ENCODE assay signal across 8 cellular contexts in genomic region chr2:174485763-174486613, GRCh38. TPM values are rescaled to one million over a fixed set of nuclear protein-coding genes. Genes with fewer than 3 reads are reported as not detected.
DNase-seq lines count a peak whose midpoint lies in the region; ATAC-seq and TF ChIP-seq lines count a peak whose summit lies in the region.

No MANE protein-coding gene starts in this region.

- DNase-seq in G401 (ENCODE audit: low spot score), result peak; percentile 48
- DNase-seq in LoVo (ENCODE audit: low spot score), result peak; percentile 22
- peak; percentile 20 for DNase-seq in activated CD4-positive, alpha-beta T cell treated with anti-CD3 and anti-CD28 coated beads, Interleukin-2, amount 50 U/mL, for 1 hour
- no peak for DNase-seq in epithelial cell of proximal tubule (ENCODE audit: low read depth)
- peak; percentile 37 for DNase-seq in myocyte (ENCODE audit: low read depth)
- no peak for DNase-seq in upper lobe of right lung
- DNase-seq in NCI-H446 treated with DMSO at 0.1 percent for 48 hours (lab: John Stamatoyannopoulos, UW), result no peak

- H3K27ac ChIP-seq in upper lobe of right lung, result peak overlapping the region; percentile 61

- ATAC-seq in GM21825 (IDR thresholded peaks at IDR 0.05; ENCODE audit: unreplicated experiment) (peak; percentile 29), upper lobe of right lung (peak; percentile 1)

- H3K27me3 ChIP-seq in upper lobe of right lung, result no peaks in the 10 kb centered on the region

- TF ChIP-seq CTCF in epithelial cell of proximal tubule (conservative IDR thresholded peaks at IDR 0.05; ENCODE audit: low read depth, low read length) (no peak), upper lobe of right lung (IDR thresholded peaks at IDR 0.05) (no peak)

- peak overlapping the region; percentile 91 for H3K4me3 ChIP-seq in epithelial cell of proximal tubule (ENCODE audit: low read depth, low read length)
- peak overlapping the region; percentile 89 for H3K4me3 ChIP-seq in upper lobe of right lung

- no peaks in the 10 kb centered on the region for H3K4me1 ChIP-seq in upper lobe of right lung

- in situ Hi-C loops in G401 (cut with HindIII; ENCODE audit: low sequenced_read_pairs), result no loop called here

- no peaks in the 10 kb centered on the region for H3K9me3 ChIP-seq in upper lobe of right lung

- H3K36me3 ChIP-seq in upper lobe of right lung, result no peaks in the 10 kb centered on the region

- intact Hi-C loops in upper lobe of right lung (cut with DNase I), result no loop called here

RNA-seq across cellular contexts. Expression of gene GPR155, which starts 0.8 kb away (rescaled TPM):
- 0.20 and 0.37 TPM in 2 replicates for total RNA-seq in G401 (2014; rRNA removed; shearing (Covaris generic))
- 0.87 and 1.7 TPM in 2 replicates for total RNA-seq in epithelial cell of proximal tubule
- 5.6 and 7.3 TPM in 2 replicates for total RNA-seq in myocyte
- 6.1 TPM for polyA plus RNA-seq in myocyte (2012)
- total RNA-seq in upper lobe of right lung, result 6.3 TPM

Comparison
In these comparisons a context has a peak if more than half of its experiments do, and no peak if none do; other contexts are left out.
1. DNase-seq: peak in G401 (single experiment), LoVo (single experiment), activated CD4-positive, alpha-beta T cell treated with anti-CD3 and anti-CD28 coated beads, Interleukin-2, amount 50 U/mL, for 1 hour (single experiment) and myocyte (single experiment); none in epithelial cell of proximal tubule (single experiment), upper lobe of right lung (single experiment) and NCI-H446 treated with DMSO at 0.1 percent for 48 hours (single experiment).